In genomic region chr10:124482401-124482800, GRCh38 we compare ENCODE assay signal across 15 cellular contexts. TPM values are rescaled to one million over a fixed set of nuclear protein-coding genes. Genes with fewer than 3 reads are reported as not detected.
A peak's percentile ranks its signal among the peaks of the same experiment; 100 is the strongest.
DNase-seq lines count a peak whose midpoint lies in the region; ATAC-seq and TF ChIP-seq lines count a peak whose summit lies in the region.
"Had no signal": no experiment of that assay in that cellular context is flagged by ENCODE, and none has a peak within 500 bp of the region (broad histone marks: within the 10 kb centered on the region; RNA-seq: fewer than 3 reads in every experiment).

No MANE protein-coding gene starts in this region.

- peaks cover 23% of the 10 kb centered on the region for H3K36me3 Mint-ChIP-seq in endodermal cell (ENCODE audit: low read depth)
- H3K36me3 Mint-ChIP-seq in activated CD8-positive, alpha-beta T cell treated with anti-CD3 and anti-CD28 coated beads, Interleukin-2, amount 10 ng/mL, durations not matched to agents 7 days and 5 days (ENCODE audit: low read depth), result peaks cover 13% of the 10 kb centered on the region
- H3K36me3 Mint-ChIP-seq in activated CD4-positive, alpha-beta T cell treated with anti-CD3 and anti-CD28 coated beads, Interleukin-2, amount 10 ng/mL, durations not matched to agents 7 days and 5 days (ENCODE audit: low read depth), result peaks cover 6% of the 10 kb centered on the region
- H3K36me3 Mint-ChIP-seq in natural killer cell, result no peaks in the 10 kb centered on the region

- POLR2A ChIA-PET in activated CD8-positive, alpha-beta T cell treated with anti-CD3 and anti-CD28 coated beads, Interleukin-2, amount 10 ng/mL, durations not matched to agents 7 days and 5 days (lab: Charles Lee), result interaction anchor here (0.6 kb wide), 1 partner anchor 13 kb away, joined by 3 read pairs; no protein-coding TSS in a partner anchor
- POLR2A ChIA-PET in activated CD4-positive, alpha-beta T cell treated with anti-CD3 and anti-CD28 coated beads, Interleukin-2, amount 10 ng/mL, durations not matched to agents 7 days and 5 days (lab: Charles Lee), result no interaction called here

- WGBS in endodermal cell (ENCODE audit: insufficient coverage in 1 of 2, insufficient read length in 1 of 2), 2 experiments, result 91 to 97% methylated on average over 7 to 9 of the region's 9 CpGs
- 85 to 95% (median 89%) methylated on average over 6 to 9 of the region's 9 CpGs for WGBS in spleen, 5 donors

- H3K9ac ChIP-seq in endodermal cell (ENCODE audit: extremely low read depth, low read length, poor library complexity, severe bottlenecking) (no peak overlapping the region), colonic mucosa (ENCODE audit: low read depth in 2 of 2, low read length in 2 of 2) (no peak overlapping the region)
- H3K9ac ChIP-seq: BLaER1 treated with 17β-estradiol and CSF1 and Interleukin-3, amounts not matched to agents 10 nM and 100 nM had no signal

- no peak for TF ChIP-seq POLR2A in spleen (IDR thresholded peaks at IDR 0.05)

- H3K27me3 ChIP-seq in endodermal cell (ENCODE audit: control insufficient read depth, insufficient read depth, low read length, poor library complexity, severe bottlenecking) (no peaks in the 10 kb centered on the region), spleen (replicated peaks in 1 of 7) (no peaks in the 10 kb centered on the region), colonic mucosa (no peaks in the 10 kb centered on the region)
- H3K27me3 ChIP-seq: BLaER1 treated with 17β-estradiol and CSF1 and Interleukin-3, amounts not matched to agents 10 nM and 100 nM had no signal

- intact Hi-C loops in spleen (cut with DNase I; ENCODE audit: low total_unique reads) (no loop called here), colonic mucosa (cut with DNase I) (no loop called here), natural killer cell (cut with micrococcal nuclease) (no loop called here)

- peak; percentile 58 for DNase-seq in DMS79 (lab: John Stamatoyannopoulos, UW)
- peak; percentile 78 for DNase-seq in NCI-H2171 treated with DMSO at 0.1 percent for 48 hours (lab: John Stamatoyannopoulos, UW)
- no peak for DNase-seq in endodermal cell
- DNase-seq in spleen, result peak; percentile 62
- no peak for DNase-seq in colonic mucosa
- no peak for DNase-seq in activated CD8-positive, alpha-beta T cell treated with anti-CD3 and anti-CD28 coated beads, Interleukin-2, amount 10 ng/mL, durations not matched to agents 7 days and 5 days
- no peak for DNase-seq in activated CD4-positive, alpha-beta T cell treated with anti-CD3 and anti-CD28 coated beads, Interleukin-2, amount 10 ng/mL, durations not matched to agents 7 days and 5 days
- no peak for DNase-seq in natural killer cell
- DNase-seq: ACHN; CD4-positive, CD25-positive, alpha-beta regulatory T cell; DMS153 had no signal

- CTCF ChIA-PET in activated CD8-positive, alpha-beta T cell treated with anti-CD3 and anti-CD28 coated beads, Interleukin-2, amount 10 ng/mL, durations not matched to agents 7 days and 5 days (lab: Charles Lee), result no interaction called here
- CTCF ChIA-PET in activated CD4-positive, alpha-beta T cell treated with anti-CD3 and anti-CD28 coated beads, Interleukin-2, amount 10 ng/mL, durations not matched to agents 7 days and 5 days (lab: Charles Lee), result no interaction called here

- peaks cover 11% of the 10 kb centered on the region for H3K9me3 ChIP-seq in endodermal cell (ENCODE audit: control insufficient read depth, low read length)
- peaks cover 0 to 12% (median 9%) of the 10 kb centered on the region in 8 donors for H3K9me3 ChIP-seq in spleen
- no peaks in the 10 kb centered on the region for H3K9me3 ChIP-seq in colonic mucosa

- H3K4me3 ChIP-seq in endodermal cell (ENCODE audit: low read length), result no peak overlapping the region
- no peak overlapping the region for H3K4me3 ChIP-seq in spleen
- no peak overlapping the region for H3K4me3 ChIP-seq in colonic mucosa
- H3K4me3 ChIP-seq: BLaER1 treated with 17β-estradiol and CSF1 and Interleukin-3, amounts not matched to agents 10 nM and 100 nM had no signal

- peaks cover under 1% of the 10 kb centered on the region for H3K4me1 ChIP-seq in endodermal cell (ENCODE audit: control insufficient read depth, insufficient read depth, low read length)
- H3K4me1 ChIP-seq in spleen, result no peaks in the 10 kb centered on the region
- H3K4me1 ChIP-seq in colonic mucosa, result no peaks in the 10 kb centered on the region
- H3K4me1 ChIP-seq: BLaER1 treated with 17β-estradiol and CSF1 and Interleukin-3, amounts not matched to agents 10 nM and 100 nM had no signal

- H3K27ac Mint-ChIP-seq in endodermal cell (peak overlapping the region; percentile 20), natural killer cell (no peak overlapping the region)
- H3K27ac Mint-ChIP-seq in activated CD8-positive, alpha-beta T cell treated with anti-CD3 and anti-CD28 coated beads, Interleukin-2, amount 10 ng/mL, durations not matched to agents 7 days and 5 days, result no peak overlapping the region
- no peak overlapping the region for H3K27ac Mint-ChIP-seq in activated CD4-positive, alpha-beta T cell treated with anti-CD3 and anti-CD28 coated beads, Interleukin-2, amount 10 ng/mL, durations not matched to agents 7 days and 5 days
- H3K27ac Mint-ChIP-seq: IgD-negative memory B cell had no signal

- H3K36me3 ChIP-seq in endodermal cell (ENCODE audit: control insufficient read depth, insufficient read depth, low read length) (no peaks in the 10 kb centered on the region), spleen (peaks cover 0 to 10% (median 0%) of the 10 kb centered on the region in 6 donors), colonic mucosa (no peaks in the 10 kb centered on the region)

- H3K27ac ChIP-seq in endodermal cell (ENCODE audit: low read depth, low read length) (no peak overlapping the region), spleen (no peak overlapping the region), colonic mucosa (no peak overlapping the region)
- H3K27ac ChIP-seq: BLaER1 treated with 17β-estradiol and CSF1 and Interleukin-3, amounts not matched to agents 10 nM and 100 nM had no signal

- TF ChIP-seq CTCF in endodermal cell (conservative IDR thresholded peaks at IDR 0.05), result no peak
- TF ChIP-seq CTCF in spleen (IDR thresholded peaks at IDR 0.05 in 8 of 11, conservative IDR thresholded peaks at IDR 0.05 in 3 of 11), result no peak
- no peak for TF ChIP-seq CTCF in colonic mucosa (IDR thresholded peaks at IDR 0.05)
- TF ChIP-seq CTCF in natural killer cell (IDR thresholded peaks at IDR 0.05), result no peak

- peaks cover 7% of the 10 kb centered on the region for H3K4me1 Mint-ChIP-seq in endodermal cell
- H3K4me1 Mint-ChIP-seq in activated CD8-positive, alpha-beta T cell treated with anti-CD3 and anti-CD28 coated beads, Interleukin-2, amount 10 ng/mL, durations not matched to agents 7 days and 5 days (ENCODE audit: low read depth), result no peaks in the 10 kb centered on the region
- H3K4me1 Mint-ChIP-seq in activated CD4-positive, alpha-beta T cell treated with anti-CD3 and anti-CD28 coated beads, Interleukin-2, amount 10 ng/mL, durations not matched to agents 7 days and 5 days, result no peaks in the 10 kb centered on the region
- no peaks in the 10 kb centered on the region for H3K4me1 Mint-ChIP-seq in natural killer cell

- H3K27me3 Mint-ChIP-seq in endodermal cell (ENCODE audit: insufficient read depth), result no peaks in the 10 kb centered on the region
- no peaks in the 10 kb centered on the region for H3K27me3 Mint-ChIP-seq in activated CD8-positive, alpha-beta T cell treated with anti-CD3 and anti-CD28 coated beads, Interleukin-2, amount 10 ng/mL, durations not matched to agents 7 days and 5 days (ENCODE audit: low read depth)
- no peaks in the 10 kb centered on the region for H3K27me3 Mint-ChIP-seq in activated CD4-positive, alpha-beta T cell treated with anti-CD3 and anti-CD28 coated beads, Interleukin-2, amount 10 ng/mL, durations not matched to agents 7 days and 5 days
- H3K27me3 Mint-ChIP-seq in natural killer cell (ENCODE audit: low read depth in 2 of 2), result no peaks in the 10 kb centered on the region
- H3K27me3 Mint-ChIP-seq: CD4-positive, CD25-positive, alpha-beta regulatory T cell; IgD-negative memory B cell had no signal

- H3K9me3 Mint-ChIP-seq in endodermal cell (peaks cover 13% of the 10 kb centered on the region), natural killer cell (peaks cover 0 to 4% of the 10 kb centered on the region in 2 donors)
- H3K9me3 Mint-ChIP-seq in activated CD8-positive, alpha-beta T cell treated with anti-CD3 and anti-CD28 coated beads, Interleukin-2, amount 10 ng/mL, durations not matched to agents 7 days and 5 days (ENCODE audit: insufficient read depth), result peaks cover 12% of the 10 kb centered on the region
- H3K9me3 Mint-ChIP-seq in activated CD4-positive, alpha-beta T cell treated with anti-CD3 and anti-CD28 coated beads, Interleukin-2, amount 10 ng/mL, durations not matched to agents 7 days and 5 days, result peaks cover 7% of the 10 kb centered on the region

- ATAC-seq in activated CD8-positive, alpha-beta T cell treated with anti-CD3 and anti-CD28 coated beads, Interleukin-2, amount 10 ng/mL, durations not matched to agents 7 days and 5 days, result no peak
- ATAC-seq in natural killer cell, result no peak

- H3K4me3 Mint-ChIP-seq in endodermal cell, result no peak overlapping the region
- no peak overlapping the region for H3K4me3 Mint-ChIP-seq in activated CD8-positive, alpha-beta T cell treated with anti-CD3 and anti-CD28 coated beads, Interleukin-2, amount 10 ng/mL, durations not matched to agents 7 days and 5 days
- no peak overlapping the region for H3K4me3 Mint-ChIP-seq in activated CD4-positive, alpha-beta T cell treated with anti-CD3 and anti-CD28 coated beads, Interleukin-2, amount 10 ng/mL, durations not matched to agents 7 days and 5 days
- H3K4me3 Mint-ChIP-seq in natural killer cell, result no peak overlapping the region
- H3K4me3 Mint-ChIP-seq: CD4-positive, CD25-positive, alpha-beta regulatory T cell had no signal

RNA-seq across cellular contexts. Expression of gene LHPP, which starts 20.8 kb away (rescaled TPM):
- total RNA-seq in endodermal cell (10 to 100 TPM; 23.3 to 24.8 TPM), spleen (10 to 100 TPM; 16.8 to 27.9 (median 24.2) TPM), colonic mucosa (10 to 100 TPM; 12.8 to 24.6 TPM), natural killer cell (10 to 100 TPM; 12.3 to 19.3 (median 14.8) TPM)
- 13.3 TPM for polyA plus RNA-seq in endodermal cell (2013, experiment 1 of 2)
- 10.6 TPM for polyA plus RNA-seq in endodermal cell (2013, experiment 2 of 2)
- polyA plus RNA-seq in spleen, result 10 to 100 TPM; 18.1 to 36.8 (median 21.4) TPM
- total RNA-seq in activated CD8-positive, alpha-beta T cell treated with anti-CD3 and anti-CD28 coated beads, Interleukin-2, amount 10 ng/mL, durations not matched to agents 7 days and 5 days, result 10 to 100 TPM; 24.7 to 25.7 TPM
- 10 to 100 TPM; 24.2 to 28.0 TPM for total RNA-seq in activated CD4-positive, alpha-beta T cell treated with anti-CD3 and anti-CD28 coated beads, Interleukin-2, amount 10 ng/mL, durations not matched to agents 7 days and 5 days

RNA-seq across cellular contexts. Expression of gene NKX1-2, which starts 32.6 kb away (rescaled TPM):
- total RNA-seq in endodermal cell (1 to 10 TPM; 2.3 to 3.3 TPM), spleen (not detected), colonic mucosa (under 1 TPM in 1 of 2 donors, not detected in 1; 0.07 TPM), natural killer cell (not detected)
- polyA plus RNA-seq in endodermal cell (2013, experiment 1 of 2), result 3.0 TPM
- 1.2 TPM for polyA plus RNA-seq in endodermal cell (2013, experiment 2 of 2)
- not detected for polyA plus RNA-seq in spleen
- not detected for total RNA-seq in activated CD8-positive, alpha-beta T cell treated with anti-CD3 and anti-CD28 coated beads, Interleukin-2, amount 10 ng/mL, durations not matched to agents 7 days and 5 days
- total RNA-seq in activated CD4-positive, alpha-beta T cell treated with anti-CD3 and anti-CD28 coated beads, Interleukin-2, amount 10 ng/mL, durations not matched to agents 7 days and 5 days, result not detected
- total RNA-seq: A172; CD4-positive, CD25-positive, alpha-beta regulatory T cell; Daoy had no signal
- polyA plus RNA-seq: CD4-positive, CD25-positive, alpha-beta regulatory T cell; IgD-negative memory B cell had no signal

Comparison
In these comparisons a context has a peak if more than half of its experiments do, and no peak if none do; other contexts are left out.
1. DNase-seq: peak in DMS79 (single experiment), NCI-H2171 treated with DMSO at 0.1 percent for 48 hours (single experiment) and spleen (single experiment); none in endodermal cell (single experiment), colonic mucosa (single experiment), activated CD8-positive, alpha-beta T cell treated with anti-CD3 and anti-CD28 coated beads, Interleukin-2, amount 10 ng/mL, durations not matched to agents 7 days and 5 days (single experiment), activated CD4-positive, alpha-beta T cell treated with anti-CD3 and anti-CD28 coated beads, Interleukin-2, amount 10 ng/mL, durations not matched to agents 7 days and 5 days (single experiment) and natural killer cell (single experiment).